ENCODE assay signal across 12 cellular contexts in genomic region chr7:43679210-43680068, GRCh38. TPM values are rescaled to one million over a fixed set of nuclear protein-coding genes. Genes with fewer than 3 reads are reported as not detected.
A peak's percentile ranks its signal among the peaks of the same experiment; 100 is the strongest.
DNase-seq lines count a peak whose midpoint lies in the region; ATAC-seq and TF ChIP-seq lines count a peak whose summit lies in the region.
"Had no signal": no experiment of that assay in that cellular context is flagged by ENCODE, and none has a peak within 500 bp of the region (broad histone marks: within the 10 kb centered on the region; RNA-seq: fewer than 3 reads in every experiment).

No MANE protein-coding gene starts in this region.

- no peak overlapping the region for H2AFZ ChIP-seq in PC-9

- no peaks in the 10 kb centered on the region for H3K9me3 Mint-ChIP-seq in activated naive CD4-positive, alpha-beta T cell treated with anti-CD3 and anti-CD28 coated beads, Interleukin-2, amount 50 U/mL, for 24 hours
- H3K9me3 Mint-ChIP-seq in effector memory CD8-positive, alpha-beta T cell: no peaks in the 10 kb centered on the region
- H3K9me3 Mint-ChIP-seq in endothelial cell (ENCODE audit: unreplicated experiment): no peaks in the 10 kb centered on the region

- H3K27ac ChIP-seq in PC-9: peak overlapping the region; percentile 1; the same call in 1 of the 2 replicates
- H3K27ac ChIP-seq in stomach: peak overlapping the region in 3 of 5 donors; percentile 15 to 42 (median 39)
- H3K27ac ChIP-seq: right lobe of liver had no signal

- H3K4me3 ChIP-seq in PC-9 (no peak overlapping the region), stomach (no peak overlapping the region)
- H3K4me3 ChIP-seq: right lobe of liver had no signal

- peak overlapping the region; percentile 55 for H3K4me3 Mint-ChIP-seq in activated naive CD4-positive, alpha-beta T cell treated with anti-CD3 and anti-CD28 coated beads, Interleukin-2, amount 50 U/mL, for 24 hours
- H3K4me3 Mint-ChIP-seq in effector memory CD8-positive, alpha-beta T cell: peak overlapping the region; percentile 53 to 61
- H3K4me3 Mint-ChIP-seq in endothelial cell (ENCODE audit: unreplicated experiment): no peak overlapping the region

- H3K27me3 Mint-ChIP-seq in activated naive CD4-positive, alpha-beta T cell treated with anti-CD3 and anti-CD28 coated beads, Interleukin-2, amount 50 U/mL, for 24 hours: no peaks in the 10 kb centered on the region
- no peaks in the 10 kb centered on the region for H3K27me3 Mint-ChIP-seq in effector memory CD8-positive, alpha-beta T cell
- H3K27me3 Mint-ChIP-seq in endothelial cell (ENCODE audit: unreplicated experiment): no peaks in the 10 kb centered on the region

- H3K4me1 Mint-ChIP-seq in activated naive CD4-positive, alpha-beta T cell treated with anti-CD3 and anti-CD28 coated beads, Interleukin-2, amount 50 U/mL, for 24 hours: peaks cover 89% of the 10 kb centered on the region
- peaks cover 27 to 46% of the 10 kb centered on the region in 2 donors for H3K4me1 Mint-ChIP-seq in effector memory CD8-positive, alpha-beta T cell (ENCODE audit: low read depth in 2 of 2)
- no peaks in the 10 kb centered on the region for H3K4me1 Mint-ChIP-seq in endothelial cell (ENCODE audit: unreplicated experiment)

- no peak for TF ChIP-seq POLR2A in stomach (IDR thresholded peaks at IDR 0.05)

- POLR2A ChIA-PET in PC-9 (lab: Charles Lee; ENCODE audit: unreplicated experiment): interaction anchor here (0.7 kb wide), 1 partner anchor 29 kb away, joined by 3 read pairs; no protein-coding TSS in a partner anchor

- H3K79me2 ChIP-seq in PC-9 (ENCODE audit: low read depth): peaks cover 87% of the 10 kb centered on the region

- no peak for TF ChIP-seq EP300 in stomach (IDR thresholded peaks at IDR 0.05)

- H4K20me1 ChIP-seq in PC-9 (ENCODE audit: insufficient read depth): no peaks in the 10 kb centered on the region

- no peaks in the 10 kb centered on the region for H3K9me2 ChIP-seq in PC-9 (ENCODE audit: insufficient read depth)

- H3K36me3 ChIP-seq in PC-9 (ENCODE audit: low read depth): peaks cover 19% of the 10 kb centered on the region; the same call in 1 of the 2 replicates
- no peaks in the 10 kb centered on the region for H3K36me3 ChIP-seq in stomach
- H3K36me3 ChIP-seq: right lobe of liver had no signal

- H3F3A ChIP-seq in PC-9 (ENCODE audit: insufficient read depth, low read depth): peaks cover 29% of the 10 kb centered on the region

- TF ChIP-seq CTCF in PC-9 (conservative IDR thresholded peaks at IDR 0.05) (no peak), stomach (IDR thresholded peaks at IDR 0.05) (no peak), endothelial cell (IDR thresholded peaks at IDR 0.05; ENCODE audit: unreplicated experiment) (no peak)

- H3K4me1 ChIP-seq in PC-9 (replicated peaks; ENCODE audit: insufficient read depth) (peaks cover 6% of the 10 kb centered on the region), stomach (peaks cover 0 to 45% (median 24%) of the 10 kb centered on the region in 4 donors)

- H3K27ac Mint-ChIP-seq in activated naive CD4-positive, alpha-beta T cell treated with anti-CD3 and anti-CD28 coated beads, Interleukin-2, amount 50 U/mL, for 24 hours: peak overlapping the region; percentile 97
- peak overlapping the region; percentile 55 to 75 for H3K27ac Mint-ChIP-seq in effector memory CD8-positive, alpha-beta T cell
- H3K27ac Mint-ChIP-seq in endothelial cell (ENCODE audit: unreplicated experiment): no peak overlapping the region

- H3K9me3 ChIP-seq in PC-9 (ENCODE audit: insufficient read depth, low read depth) (no peaks in the 10 kb centered on the region; the same call in 1 of the 2 replicates), stomach (no peaks in the 10 kb centered on the region)
- H3K9me3 ChIP-seq: right lobe of liver had no signal

- ATAC-seq in effector memory CD8-positive, alpha-beta T cell (replicated peaks): no peak
- no peak for ATAC-seq in GM18870 (IDR thresholded peaks at IDR 0.05; ENCODE audit: unreplicated experiment)
- ATAC-seq: right lobe of liver had no signal

- no peak for DNase-seq in activated naive CD4-positive, alpha-beta T cell treated with anti-CD3 and anti-CD28 coated beads, Interleukin-2, amount 50 U/mL, for 16 hours
- no peak for DNase-seq in PC-9
- DNase-seq in effector memory CD8-positive, alpha-beta T cell: no peak
- DNase-seq in stomach: no peak
- DNase-seq in endothelial cell (ENCODE audit: low spot score): no peak
- DNase-seq in SHP77 treated with DMSO at 0.1 percent for 48 hours (lab: John Stamatoyannopoulos, UW): no peak
- DNase-seq: cerebellar nuclear complex, NCI-H1930, right lobe of liver, T1000 had no signal

- H3K4me2 ChIP-seq in PC-9: no peak overlapping the region

- H3K36me3 Mint-ChIP-seq in activated naive CD4-positive, alpha-beta T cell treated with anti-CD3 and anti-CD28 coated beads, Interleukin-2, amount 50 U/mL, for 24 hours: peaks cover 7% of the 10 kb centered on the region
- H3K36me3 Mint-ChIP-seq in effector memory CD8-positive, alpha-beta T cell (ENCODE audit: insufficient read depth): peaks cover 2% of the 10 kb centered on the region
- H3K36me3 Mint-ChIP-seq in endothelial cell (ENCODE audit: low read depth, unreplicated experiment): peaks cover 6% of the 10 kb centered on the region

- CTCF ChIA-PET in PC-9 (lab: Charles Lee): interaction anchor here (0.6 kb wide), 1 partner anchor 42 kb away, joined by 6 read pairs; no protein-coding TSS in a partner anchor

- WGBS in stomach, 5 donors: 87 to 93% (median 90%) methylated on average over 4 of the region's 4 CpGs

- intact Hi-C loops in PC-9 (cut with micrococcal nuclease; ENCODE audit: unreplicated experiment) (no loop called here), stomach (cut with DNase I; ENCODE audit: low total_unique reads) (no loop called here)

- no TSS peak for BruUV-seq in PC-9 (replicated peaks; lab: Mats Ljungman, UMichigan)

- H3K27me3 ChIP-seq in PC-9 (ENCODE audit: insufficient read depth, low read depth) (no peaks in the 10 kb centered on the region), stomach (no peaks in the 10 kb centered on the region)
- H3K27me3 ChIP-seq: right lobe of liver had no signal

RNA-seq across cellular contexts. Expression of gene COA1, which starts 49.9 kb away (rescaled TPM):
- total RNA-seq in PC-9 (2021): 128 and 151 TPM in 2 replicates
- 100 to 1,000 TPM in 1 of 5 donors, 10 to 100 TPM in 4; 13.9 to 184 (median 95.3) TPM for total RNA-seq in stomach
- polyA plus RNA-seq in stomach: 10 to 100 TPM; 44.7 to 55.1 (median 46.6) TPM
- 55.5 TPM for total RNA-seq in endothelial cell (ENCODE audit: unreplicated experiment)
